Comparison of ENCODE assay signal across 1 cellular context in genomic region chr1:40045182-40045581, GRCh38.
TF ChIP-seq lines count a peak whose summit lies in the region.

No MANE protein-coding gene starts in this region.

TF ChIP-seq in HepG2, 621 proteins besides CTCF, POLR2A, EP300 and RAD21:
- TF ChIP-seq ISL2 (CRISPR knock-in tag; IDR thresholded peaks at IDR 0.05), result no peak
- TF ChIP-seq U2AF1 (optimal IDR thresholded peaks at IDR 0.05; ENCODE audit: low read depth, low read length), result no peak
- TF ChIP-seq, protein P1, sequence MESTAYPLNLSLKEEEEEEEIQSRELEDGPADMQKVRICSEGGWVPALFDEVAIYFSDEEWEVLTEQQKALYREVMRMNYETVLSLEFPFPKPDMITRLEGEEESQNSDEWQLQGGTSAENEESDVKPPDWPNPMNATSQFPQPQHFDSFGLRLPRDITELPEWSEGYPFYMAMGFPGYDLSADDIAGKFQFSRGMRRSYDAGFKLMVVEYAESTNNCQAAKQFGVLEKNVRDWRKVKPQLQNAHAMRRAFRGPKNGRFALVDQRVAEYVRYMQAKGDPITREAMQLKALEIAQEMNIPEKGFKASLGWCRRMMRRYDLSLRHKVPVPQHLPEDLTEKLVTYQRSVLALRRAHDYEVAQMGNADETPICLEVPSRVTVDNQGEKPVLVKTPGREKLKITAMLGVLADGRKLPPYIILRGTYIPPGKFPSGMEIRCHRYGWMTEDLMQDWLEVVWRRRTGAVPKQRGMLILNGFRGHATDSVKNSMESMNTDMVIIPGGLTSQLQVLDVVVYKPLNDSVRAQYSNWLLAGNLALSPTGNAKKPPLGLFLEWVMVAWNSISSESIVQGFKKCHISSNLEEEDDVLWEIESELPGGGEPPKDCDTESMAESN (CRISPR knock-in tag; conservative IDR thresholded peaks at IDR 0.05), result no peak
- TF ChIP-seq NFE2L1 (CRISPR knock-in tag; IDR thresholded peaks at IDR 0.05; ENCODE audit: borderline replicate concordance), result no peak
- no peak for TF ChIP-seq ZNF460 (CRISPR knock-in tag; IDR thresholded peaks at IDR 0.05; ENCODE audit: borderline replicate concordance)
- no peak for TF ChIP-seq TRIM24 (CRISPR knock-in tag; IDR thresholded peaks at IDR 0.05)
- TF ChIP-seq ZFP36L2 (CRISPR knock-in tag; IDR thresholded peaks at IDR 0.05), result no peak
- no peak for TF ChIP-seq ZFP82 (CRISPR knock-in tag; IDR thresholded peaks at IDR 0.05; ENCODE audit: borderline replicate concordance)
- TF ChIP-seq E2F1 (CRISPR knock-in tag; IDR thresholded peaks at IDR 0.05), result no peak
- TF ChIP-seq ZNF34 (CRISPR knock-in tag; IDR thresholded peaks at IDR 0.05; ENCODE audit: borderline replicate concordance), result no peak
- TF ChIP-seq CEBPG (CRISPR knock-in tag; IDR thresholded peaks at IDR 0.05), result no peak
- TF ChIP-seq CHD2 (IDR thresholded peaks at IDR 0.05; ENCODE audit: low read depth, low read length), result no peak
- no peak for TF ChIP-seq ZNF839 (CRISPR knock-in tag; IDR thresholded peaks at IDR 0.05; ENCODE audit: borderline replicate concordance)
- TF ChIP-seq, protein P2, sequence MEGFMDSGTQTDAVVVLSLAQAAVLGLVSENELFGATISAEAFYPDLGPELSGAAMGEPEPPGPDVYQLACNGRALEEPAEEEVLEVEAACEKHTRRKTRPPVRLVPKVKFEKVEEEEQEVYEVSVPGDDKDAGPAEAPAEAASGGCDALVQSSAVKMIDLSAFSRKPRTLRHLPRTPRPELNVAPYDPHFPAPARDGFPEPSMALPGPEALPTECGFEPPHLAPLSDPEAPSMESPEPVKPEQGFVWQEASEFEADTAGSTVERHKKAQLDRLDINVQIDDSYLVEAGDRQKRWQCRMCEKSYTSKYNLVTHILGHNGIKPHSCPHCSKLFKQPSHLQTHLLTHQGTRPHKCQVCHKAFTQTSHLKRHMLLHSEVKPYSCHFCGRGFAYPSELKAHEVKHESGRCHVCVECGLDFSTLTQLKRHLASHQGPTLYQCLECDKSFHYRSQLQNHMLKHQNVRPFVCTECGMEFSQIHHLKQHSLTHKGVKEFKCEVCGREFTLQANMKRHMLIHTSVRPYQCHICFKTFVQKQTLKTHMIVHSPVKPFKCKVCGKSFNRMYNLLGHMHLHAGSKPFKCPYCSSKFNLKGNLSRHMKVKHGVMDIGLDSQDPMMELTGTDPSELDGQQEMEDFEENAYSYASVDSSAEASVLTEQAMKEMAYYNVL (CRISPR knock-in tag; IDR thresholded peaks at IDR 0.05; ENCODE audit: borderline replicate concordance), result no peak
- TF ChIP-seq E2F2 (CRISPR knock-in tag; IDR thresholded peaks at IDR 0.05; ENCODE audit: borderline replicate concordance), result no peak
- no peak for TF ChIP-seq REST (IDR thresholded peaks at IDR 0.05; ENCODE audit: borderline replicate concordance in 1 of 2, low read depth in 1 of 2, low read length in 2 of 2)
- TF ChIP-seq RXRA (CRISPR knock-in tag; IDR thresholded peaks at IDR 0.05), result no peak
- TF ChIP-seq MTF2 (CRISPR knock-in tag; IDR thresholded peaks at IDR 0.05; ENCODE audit: borderline replicate concordance), result no peak
